ENCODE assay signal across 20 cellular contexts in the genomic region with DNA sequence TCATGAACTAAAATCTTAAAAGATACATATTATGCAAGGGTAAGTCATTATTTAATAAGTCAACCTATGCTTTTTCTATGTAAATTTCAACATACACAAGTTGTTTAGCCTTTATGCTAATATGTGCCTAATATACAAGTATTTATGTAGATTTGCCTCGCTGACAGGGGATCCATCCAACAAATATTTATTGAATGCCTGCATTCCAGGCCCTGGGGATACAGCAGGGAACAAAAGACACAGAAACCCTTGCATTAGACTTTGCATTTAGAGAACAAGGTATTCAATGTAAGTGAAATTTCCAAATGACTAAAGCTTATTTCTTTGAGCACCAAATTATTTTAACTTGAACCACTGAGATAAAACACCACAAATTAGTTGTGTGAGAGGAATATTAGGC.
"Had no signal": no experiment of that assay in that cellular context is flagged by ENCODE, and none has a peak within 500 bp of the region (broad histone marks: within the 10 kb centered on the region; RNA-seq: fewer than 3 reads in every experiment).

No MANE protein-coding gene starts in this region.

- H3K9me3 Mint-ChIP-seq: nephron, type B pancreatic cell had no signal

- DNase-seq: effector CD4-positive, alpha-beta T cell; heart left ventricle; hippocampal formation; islet precursor cell; mammary epithelial cell; midbrain; posterior cingulate gyrus; sigmoid colon; stimulated activated CD4-positive, alpha-beta T cell treated with anti-CD3 and anti-CD28 coated beads, Interleukin-12 subunit alpha, Interleukin-12 subunit beta, amount 100 ng/mL, for 4 hours; stimulated activated naive CD4-positive, alpha-beta T cell; stomach; thyroid gland had no signal

- H3K4me3 ChIP-seq: coronary artery, heart left ventricle, right atrium auricular region, sigmoid colon, skin epidermis, stomach, thyroid gland had no signal

- H3K27me3 Mint-ChIP-seq: type B pancreatic cell had no signal

- H3K9me3 ChIP-seq: heart left ventricle, right atrium auricular region, sigmoid colon, stomach, thyroid gland had no signal

- H3K27me3 ChIP-seq: heart left ventricle, right atrium auricular region, sigmoid colon, stomach, thyroid gland had no signal

- H3K4me3 Mint-ChIP-seq: nephron, type B pancreatic cell had no signal

- ATAC-seq: heart left ventricle, left lobe of liver had no signal

- H3K27ac ChIP-seq: coronary artery, heart left ventricle, right atrium auricular region, sigmoid colon, skin epidermis, stomach, thyroid gland had no signal

- FAIRE-seq: frontal cortex, urothelium cell line had no signal

- H3K27ac Mint-ChIP-seq: nephron, type B pancreatic cell had no signal
